In the genomic region with DNA sequence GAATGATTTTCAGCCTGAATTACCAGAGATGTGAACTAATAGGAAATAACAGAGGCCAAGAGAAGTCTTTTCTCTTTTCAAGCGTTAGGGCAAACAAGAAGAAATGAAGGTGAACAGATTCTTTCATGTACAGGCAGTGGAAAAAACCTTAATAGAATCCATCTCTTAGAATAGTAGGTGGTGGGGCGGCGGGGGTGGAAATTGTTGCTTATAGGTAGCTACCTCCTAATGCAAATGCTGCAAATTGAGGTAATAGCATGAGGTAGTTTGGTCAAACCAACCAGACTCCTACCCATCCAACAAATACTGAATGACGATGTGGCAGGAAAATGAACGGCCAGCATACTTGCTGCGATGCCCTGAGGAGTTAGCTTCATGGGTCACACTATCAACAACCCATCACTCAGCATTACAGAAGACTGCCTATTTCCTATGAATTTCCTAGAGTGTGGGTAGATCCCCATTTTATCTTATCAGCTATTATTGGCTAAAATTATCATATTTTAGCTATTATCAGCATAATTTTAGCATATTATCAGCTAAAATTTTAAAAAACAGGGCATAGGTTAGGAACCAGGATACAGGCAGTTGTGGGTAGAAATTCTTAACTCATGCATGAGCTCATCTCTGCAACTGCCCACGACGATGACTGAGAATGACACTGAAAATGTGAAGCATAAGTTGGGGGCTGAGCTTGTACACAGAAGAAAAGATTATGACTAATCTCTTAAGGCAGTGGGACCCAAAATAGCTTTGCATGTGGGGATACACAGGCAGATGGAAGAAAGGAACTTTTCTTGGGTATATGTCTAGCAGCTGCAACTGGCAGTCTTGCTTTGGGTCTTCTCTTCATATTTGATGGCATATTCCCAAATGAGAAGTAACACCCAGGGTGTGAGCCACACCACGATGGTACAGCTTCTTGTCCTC, we compare ENCODE assay signal across 8 cellular contexts.
A peak's percentile ranks its signal among the peaks of the same experiment; 100 is the strongest.
DNase-seq lines count a peak whose midpoint lies in the region; ATAC-seq and TF ChIP-seq lines count a peak whose summit lies in the region.

No MANE protein-coding gene starts in this region.

- POLR2A ChIA-PET in Caco-2 (lab: Charles Lee), result no interaction called here

- H3K27me3 Mint-ChIP-seq in glutamatergic neuron (ENCODE audit: unreplicated experiment) (no peaks in the 10 kb centered on the region), Caco-2 (ENCODE audit: insufficient read depth, unreplicated experiment) (no peaks in the 10 kb centered on the region)

- no peak for TF ChIP-seq POLR2A in transverse colon (IDR thresholded peaks at IDR 0.05)

- H3K4me3 ChIP-seq in transverse colon (no peak overlapping the region), Caco-2 (ENCODE audit: low read depth, low read length) (no peak overlapping the region)

- no peak overlapping the region for H3K27ac ChIP-seq in transverse colon

- H3K4me3 Mint-ChIP-seq in glutamatergic neuron (ENCODE audit: unreplicated experiment) (no peak overlapping the region), Caco-2 (ENCODE audit: unreplicated experiment) (no peak overlapping the region)

- H3K36me3 ChIP-seq in transverse colon (peaks cover 0 to 52% (median 17%) of the 10 kb centered on the region in 4 donors), Caco-2 (ENCODE audit: control insufficient read depth, insufficient read depth, low read length) (no peaks in the 10 kb centered on the region; the same call in 1 of the 2 replicates)

- H3K36me3 Mint-ChIP-seq in glutamatergic neuron (ENCODE audit: unreplicated experiment) (no peaks in the 10 kb centered on the region), Caco-2 (ENCODE audit: insufficient read depth, unreplicated experiment) (no peaks in the 10 kb centered on the region)

- TF ChIP-seq EP300 in transverse colon (IDR thresholded peaks at IDR 0.05; ENCODE audit: low read depth), result no peak

- in situ Hi-C loops in transverse colon (cut with MboI; ENCODE audit: low pct_ligation_motif_present in 1 of 4, low pct_unique_long_range_greater_than_20kb in 1 of 4, low sequenced_read_pairs in 3 of 4), result no loop called here

- no peak for TF ChIP-seq CTCF in GM10266 (IDR thresholded peaks at IDR 0.05; ENCODE audit: control insufficient read depth, insufficient read depth, low read depth, missing control alignments)
- no peak for TF ChIP-seq CTCF in glutamatergic neuron (IDR thresholded peaks at IDR 0.05; ENCODE audit: partially characterized antibody, unreplicated experiment)
- no peak for TF ChIP-seq CTCF in transverse colon (IDR thresholded peaks at IDR 0.05)
- no peak for TF ChIP-seq CTCF in Caco-2 (IDR thresholded peaks at IDR 0.05; ENCODE audit: insufficient read depth in 1 of 2, low read depth in 1 of 2, low read length in 1 of 2, severe bottlenecking in 1 of 2, unreplicated experiment in 1 of 2)

- H3K27ac Mint-ChIP-seq in glutamatergic neuron (ENCODE audit: unreplicated experiment) (peak overlapping the region; percentile 44), Caco-2 (ENCODE audit: unreplicated experiment) (no peak overlapping the region)

- DNase-seq in GM10266 (ENCODE audit: extremely low spot score) (peak; percentile 59), M059J (ENCODE audit: low read depth) (peak; percentile 91), glutamatergic neuron (no peak), NCI-H2171 treated with DMSO at 0.1 percent for 48 hours (lab: John Stamatoyannopoulos, UW) (no peak), NCI-H1048 (lab: John Stamatoyannopoulos, UW) (no peak), transverse colon (no peak), Caco-2 (no peak)

- no peaks in the 10 kb centered on the region for H3K9me3 ChIP-seq in transverse colon
- no peaks in the 10 kb centered on the region for H3K9me3 ChIP-seq in Caco-2

- H3K27me3 ChIP-seq in transverse colon (no peaks in the 10 kb centered on the region), Caco-2 (replicated peaks; ENCODE audit: control insufficient read depth, insufficient read depth, low read length) (no peaks in the 10 kb centered on the region)

- no peaks in the 10 kb centered on the region for H3K4me1 ChIP-seq in transverse colon
- no peaks in the 10 kb centered on the region for H3K4me1 ChIP-seq in Caco-2

- peaks cover 3% of the 10 kb centered on the region for H3K4me1 Mint-ChIP-seq in glutamatergic neuron (ENCODE audit: low read depth, unreplicated experiment)
- no peaks in the 10 kb centered on the region for H3K4me1 Mint-ChIP-seq in Caco-2 (ENCODE audit: low read depth, unreplicated experiment)

- 79 to 89% methylated on average over 6 to 9 of the region's 9 CpGs for WGBS in transverse colon (ENCODE audit: low coverage in 1 of 2), 2 donors

- intact Hi-C loops in transverse colon (cut with DNase I; ENCODE audit: low total_unique reads) (no loop called here), Caco-2 (cut with micrococcal nuclease; ENCODE audit: unreplicated experiment) (no loop called here)

- no TSS peak for BruUV-seq in Caco-2 (replicated peaks; lab: Mats Ljungman, UMichigan)

- peak; percentile 85 for ATAC-seq in GM21717 (IDR thresholded peaks at IDR 0.05; ENCODE audit: unreplicated experiment)

- peaks cover 2% of the 10 kb centered on the region for H3K9me3 Mint-ChIP-seq in glutamatergic neuron (ENCODE audit: unreplicated experiment)
- H3K9me3 Mint-ChIP-seq in Caco-2 (ENCODE audit: unreplicated experiment), result no peaks in the 10 kb centered on the region

- CTCF ChIA-PET in Caco-2 (lab: Charles Lee), result interaction anchor here (1.9 kb wide), 1 partner anchor 11 kb away, joined by 7 read pairs; no protein-coding TSS in a partner anchor

Comparison
In these comparisons a context has a peak if more than half of its experiments do, and no peak if none do; other contexts are left out.
1. DNase-seq: peak in GM10266 (single experiment) and M059J (single experiment); none in glutamatergic neuron (single experiment), NCI-H2171 treated with DMSO at 0.1 percent for 48 hours (single experiment), NCI-H1048 (single experiment), transverse colon (single experiment) and Caco-2 (0 of 2).